In genomic region chr1:32334864-32335618, GRCh38 we compare ENCODE assay signal across 1 cellular context.
TF ChIP-seq lines count a peak whose summit lies in the region.

No MANE protein-coding gene starts in this region.

TF ChIP-seq in K562, 482 proteins besides CTCF, POLR2A, EP300 and RAD21 (continued from another document and continues in another):
- TF ChIP-seq, protein P1, sequence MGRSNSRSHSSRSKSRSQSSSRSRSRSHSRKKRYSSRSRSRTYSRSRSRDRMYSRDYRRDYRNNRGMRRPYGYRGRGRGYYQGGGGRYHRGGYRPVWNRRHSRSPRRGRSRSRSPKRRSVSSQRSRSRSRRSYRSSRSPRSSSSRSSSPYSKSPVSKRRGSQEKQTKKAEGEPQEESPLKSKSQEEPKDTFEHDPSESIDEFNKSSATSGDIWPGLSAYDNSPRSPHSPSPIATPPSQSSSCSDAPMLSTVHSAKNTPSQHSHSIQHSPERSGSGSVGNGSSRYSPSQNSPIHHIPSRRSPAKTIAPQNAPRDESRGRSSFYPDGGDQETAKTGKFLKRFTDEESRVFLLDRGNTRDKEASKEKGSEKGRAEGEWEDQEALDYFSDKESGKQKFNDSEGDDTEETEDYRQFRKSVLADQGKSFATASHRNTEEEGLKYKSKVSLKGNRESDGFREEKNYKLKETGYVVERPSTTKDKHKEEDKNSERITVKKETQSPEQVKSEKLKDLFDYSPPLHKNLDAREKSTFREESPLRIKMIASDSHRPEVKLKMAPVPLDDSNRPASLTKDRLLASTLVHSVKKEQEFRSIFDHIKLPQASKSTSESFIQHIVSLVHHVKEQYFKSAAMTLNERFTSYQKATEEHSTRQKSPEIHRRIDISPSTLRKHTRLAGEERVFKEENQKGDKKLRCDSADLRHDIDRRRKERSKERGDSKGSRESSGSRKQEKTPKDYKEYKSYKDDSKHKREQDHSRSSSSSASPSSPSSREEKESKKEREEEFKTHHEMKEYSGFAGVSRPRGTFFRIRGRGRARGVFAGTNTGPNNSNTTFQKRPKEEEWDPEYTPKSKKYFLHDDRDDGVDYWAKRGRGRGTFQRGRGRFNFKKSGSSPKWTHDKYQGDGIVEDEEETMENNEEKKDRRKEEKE (IDR thresholded peaks at IDR 0.05; ENCODE audit: borderline replicate concordance in 1 of 2, control insufficient read depth in 1 of 2, low read depth in 2 of 2, low read length in 1 of 2) = 0 out of 4 replicates have a peak, but pooled peaks of 1 of the 2 experiments have one; percentile 64
- peak in 2 of 3 experiments; percentile 34 to 41 for TF ChIP-seq YY1 (IDR thresholded peaks at IDR 0.05; ENCODE audit: borderline replicate concordance in 1 of 3, control insufficient read depth in 1 of 3, extremely low read depth in 1 of 3, insufficient read depth in 3 of 3, insufficient read length in 1 of 3, insufficient replicate concordance in 2 of 3, low read depth in 1 of 3, low read length in 2 of 3)
- TF ChIP-seq E2F6 (IDR thresholded peaks at IDR 0.05; ENCODE audit: borderline replicate concordance in 1 of 2, extremely low read depth in 1 of 2, insufficient read depth in 1 of 2, insufficient read length in 1 of 2, low read depth in 1 of 2, low read length in 1 of 2, poor library complexity in 1 of 2, severe bottlenecking in 1 of 2) = peak; percentile 74 to 89
- TF ChIP-seq TARDBP (IDR thresholded peaks at IDR 0.05) = peak; percentile 85; the same call in 1 of the 2 replicates
- TF ChIP-seq RBM15 (IDR thresholded peaks at IDR 0.05; ENCODE audit: insufficient read depth, low read length) = no peak
- TF ChIP-seq ZNF384 (IDR thresholded peaks at IDR 0.05; ENCODE audit: low read depth, low read length) = 0 out of 2 replicates have a peak, but pooled peaks have one; percentile 3
- TF ChIP-seq DPF2 (IDR thresholded peaks at IDR 0.05) = peak; percentile 14; the same call in 1 of the 2 replicates
- TF ChIP-seq SMAD4 (CRISPR knock-in tag; conservative IDR thresholded peaks at IDR 0.05) = peak; percentile 70; the same call in 1 of the 2 replicates
- no peak for TF ChIP-seq NR2C2 (CRISPR knock-in tag; IDR thresholded peaks at IDR 0.05)
- no peak for TF ChIP-seq NR2C2 (tag; IDR thresholded peaks at IDR 0.05)
- no peak for TF ChIP-seq ZNF507 (tag; conservative IDR thresholded peaks at IDR 0.05)
- peak; percentile 7 for TF ChIP-seq HNRNPK (IDR thresholded peaks at IDR 0.05; ENCODE audit: low read depth, low read length, poor library complexity, severe bottlenecking)
- peak; percentile 28 for TF ChIP-seq LCOR (CRISPR knock-in tag; IDR thresholded peaks at IDR 0.05)
- 0 out of 2 replicates have a peak, but pooled peaks have one; percentile 19 for TF ChIP-seq HNRNPL (IDR thresholded peaks at IDR 0.05; ENCODE audit: low read depth, low read length)
- no peak for TF ChIP-seq OTX1 (CRISPR knock-in tag; IDR thresholded peaks at IDR 0.05)
- TF ChIP-seq, protein P2, sequence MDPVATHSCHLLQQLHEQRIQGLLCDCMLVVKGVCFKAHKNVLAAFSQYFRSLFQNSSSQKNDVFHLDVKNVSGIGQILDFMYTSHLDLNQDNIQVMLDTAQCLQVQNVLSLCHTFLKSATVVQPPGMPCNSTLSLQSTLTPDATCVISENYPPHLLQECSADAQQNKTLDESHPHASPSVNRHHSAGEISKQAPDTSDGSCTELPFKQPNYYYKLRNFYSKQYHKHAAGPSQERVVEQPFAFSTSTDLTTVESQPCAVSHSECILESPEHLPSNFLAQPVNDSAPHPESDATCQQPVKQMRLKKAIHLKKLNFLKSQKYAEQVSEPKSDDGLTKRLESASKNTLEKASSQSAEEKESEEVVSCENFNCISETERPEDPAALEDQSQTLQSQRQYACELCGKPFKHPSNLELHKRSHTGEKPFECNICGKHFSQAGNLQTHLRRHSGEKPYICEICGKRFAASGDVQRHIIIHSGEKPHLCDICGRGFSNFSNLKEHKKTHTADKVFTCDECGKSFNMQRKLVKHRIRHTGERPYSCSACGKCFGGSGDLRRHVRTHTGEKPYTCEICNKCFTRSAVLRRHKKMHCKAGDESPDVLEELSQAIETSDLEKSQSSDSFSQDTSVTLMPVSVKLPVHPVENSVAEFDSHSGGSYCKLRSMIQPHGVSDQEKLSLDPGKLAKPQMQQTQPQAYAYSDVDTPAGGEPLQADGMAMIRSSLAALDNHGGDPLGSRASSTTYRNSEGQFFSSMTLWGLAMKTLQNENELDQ (CRISPR knock-in tag; IDR thresholded peaks at IDR 0.05; ENCODE audit: borderline replicate concordance) = no peak
- TF ChIP-seq E2F3 (CRISPR knock-in tag; IDR thresholded peaks at IDR 0.05) = peak; percentile 85
- no peak for TF ChIP-seq SMARCA4 (IDR thresholded peaks at IDR 0.05)
- TF ChIP-seq ATF1 (CRISPR knock-in tag; IDR thresholded peaks at IDR 0.05) = no peak
- TF ChIP-seq ATF1 (tag; IDR thresholded peaks at IDR 0.05) = 0 out of 2 replicates have a peak, but pooled peaks have one; percentile 28
- TF ChIP-seq SAFB (IDR thresholded peaks at IDR 0.05; ENCODE audit: borderline replicate concordance, low read depth, low read length) = peak; percentile 97
- TF ChIP-seq, protein P3, sequence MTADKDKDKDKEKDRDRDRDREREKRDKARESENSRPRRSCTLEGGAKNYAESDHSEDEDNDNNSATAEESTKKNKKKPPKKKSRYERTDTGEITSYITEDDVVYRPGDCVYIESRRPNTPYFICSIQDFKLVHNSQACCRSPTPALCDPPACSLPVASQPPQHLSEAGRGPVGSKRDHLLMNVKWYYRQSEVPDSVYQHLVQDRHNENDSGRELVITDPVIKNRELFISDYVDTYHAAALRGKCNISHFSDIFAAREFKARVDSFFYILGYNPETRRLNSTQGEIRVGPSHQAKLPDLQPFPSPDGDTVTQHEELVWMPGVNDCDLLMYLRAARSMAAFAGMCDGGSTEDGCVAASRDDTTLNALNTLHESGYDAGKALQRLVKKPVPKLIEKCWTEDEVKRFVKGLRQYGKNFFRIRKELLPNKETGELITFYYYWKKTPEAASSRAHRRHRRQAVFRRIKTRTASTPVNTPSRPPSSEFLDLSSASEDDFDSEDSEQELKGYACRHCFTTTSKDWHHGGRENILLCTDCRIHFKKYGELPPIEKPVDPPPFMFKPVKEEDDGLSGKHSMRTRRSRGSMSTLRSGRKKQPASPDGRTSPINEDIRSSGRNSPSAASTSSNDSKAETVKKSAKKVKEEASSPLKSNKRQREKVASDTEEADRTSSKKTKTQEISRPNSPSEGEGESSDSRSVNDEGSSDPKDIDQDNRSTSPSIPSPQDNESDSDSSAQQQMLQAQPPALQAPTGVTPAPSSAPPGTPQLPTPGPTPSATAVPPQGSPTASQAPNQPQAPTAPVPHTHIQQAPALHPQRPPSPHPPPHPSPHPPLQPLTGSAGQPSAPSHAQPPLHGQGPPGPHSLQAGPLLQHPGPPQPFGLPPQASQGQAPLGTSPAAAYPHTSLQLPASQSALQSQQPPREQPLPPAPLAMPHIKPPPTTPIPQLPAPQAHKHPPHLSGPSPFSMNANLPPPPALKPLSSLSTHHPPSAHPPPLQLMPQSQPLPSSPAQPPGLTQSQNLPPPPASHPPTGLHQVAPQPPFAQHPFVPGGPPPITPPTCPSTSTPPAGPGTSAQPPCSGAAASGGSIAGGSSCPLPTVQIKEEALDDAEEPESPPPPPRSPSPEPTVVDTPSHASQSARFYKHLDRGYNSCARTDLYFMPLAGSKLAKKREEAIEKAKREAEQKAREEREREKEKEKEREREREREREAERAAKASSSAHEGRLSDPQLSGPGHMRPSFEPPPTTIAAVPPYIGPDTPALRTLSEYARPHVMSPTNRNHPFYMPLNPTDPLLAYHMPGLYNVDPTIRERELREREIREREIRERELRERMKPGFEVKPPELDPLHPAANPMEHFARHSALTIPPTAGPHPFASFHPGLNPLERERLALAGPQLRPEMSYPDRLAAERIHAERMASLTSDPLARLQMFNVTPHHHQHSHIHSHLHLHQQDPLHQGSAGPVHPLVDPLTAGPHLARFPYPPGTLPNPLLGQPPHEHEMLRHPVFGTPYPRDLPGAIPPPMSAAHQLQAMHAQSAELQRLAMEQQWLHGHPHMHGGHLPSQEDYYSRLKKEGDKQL (CRISPR knock-in tag; IDR thresholded peaks at IDR 0.05; ENCODE audit: borderline replicate concordance) = no peak
- TF ChIP-seq KDM4B (IDR thresholded peaks at IDR 0.05; ENCODE audit: borderline replicate concordance in 2 of 2, low read depth in 1 of 2) = peak in 1 of 2 experiments; percentile 70; a peak in 1 of 4 replicates
- TF ChIP-seq ZNF165 (CRISPR knock-in tag; IDR thresholded peaks at IDR 0.05; ENCODE audit: borderline replicate concordance) = no peak
- TF ChIP-seq ZBED1 (IDR thresholded peaks at IDR 0.05) = no peak
- TF ChIP-seq, protein P4, sequence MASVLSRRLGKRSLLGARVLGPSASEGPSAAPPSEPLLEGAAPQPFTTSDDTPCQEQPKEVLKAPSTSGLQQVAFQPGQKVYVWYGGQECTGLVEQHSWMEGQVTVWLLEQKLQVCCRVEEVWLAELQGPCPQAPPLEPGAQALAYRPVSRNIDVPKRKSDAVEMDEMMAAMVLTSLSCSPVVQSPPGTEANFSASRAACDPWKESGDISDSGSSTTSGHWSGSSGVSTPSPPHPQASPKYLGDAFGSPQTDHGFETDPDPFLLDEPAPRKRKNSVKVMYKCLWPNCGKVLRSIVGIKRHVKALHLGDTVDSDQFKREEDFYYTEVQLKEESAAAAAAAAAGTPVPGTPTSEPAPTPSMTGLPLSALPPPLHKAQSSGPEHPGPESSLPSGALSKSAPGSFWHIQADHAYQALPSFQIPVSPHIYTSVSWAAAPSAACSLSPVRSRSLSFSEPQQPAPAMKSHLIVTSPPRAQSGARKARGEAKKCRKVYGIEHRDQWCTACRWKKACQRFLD (CRISPR knock-in tag; IDR thresholded peaks at IDR 0.05) = no peak
- no peak for TF ChIP-seq NR0B1 (IDR thresholded peaks at IDR 0.05; ENCODE audit: partially characterized antibody)
- peak; percentile 43; the same call in 1 of the 2 replicates for TF ChIP-seq TGIF2 (CRISPR knock-in tag; IDR thresholded peaks at IDR 0.05)
- peak; percentile 27 for TF ChIP-seq THAP12 (CRISPR knock-in tag; IDR thresholded peaks at IDR 0.05)
- TF ChIP-seq ELF2 (CRISPR knock-in tag; IDR thresholded peaks at IDR 0.05) = no peak
- TF ChIP-seq, protein P5, sequence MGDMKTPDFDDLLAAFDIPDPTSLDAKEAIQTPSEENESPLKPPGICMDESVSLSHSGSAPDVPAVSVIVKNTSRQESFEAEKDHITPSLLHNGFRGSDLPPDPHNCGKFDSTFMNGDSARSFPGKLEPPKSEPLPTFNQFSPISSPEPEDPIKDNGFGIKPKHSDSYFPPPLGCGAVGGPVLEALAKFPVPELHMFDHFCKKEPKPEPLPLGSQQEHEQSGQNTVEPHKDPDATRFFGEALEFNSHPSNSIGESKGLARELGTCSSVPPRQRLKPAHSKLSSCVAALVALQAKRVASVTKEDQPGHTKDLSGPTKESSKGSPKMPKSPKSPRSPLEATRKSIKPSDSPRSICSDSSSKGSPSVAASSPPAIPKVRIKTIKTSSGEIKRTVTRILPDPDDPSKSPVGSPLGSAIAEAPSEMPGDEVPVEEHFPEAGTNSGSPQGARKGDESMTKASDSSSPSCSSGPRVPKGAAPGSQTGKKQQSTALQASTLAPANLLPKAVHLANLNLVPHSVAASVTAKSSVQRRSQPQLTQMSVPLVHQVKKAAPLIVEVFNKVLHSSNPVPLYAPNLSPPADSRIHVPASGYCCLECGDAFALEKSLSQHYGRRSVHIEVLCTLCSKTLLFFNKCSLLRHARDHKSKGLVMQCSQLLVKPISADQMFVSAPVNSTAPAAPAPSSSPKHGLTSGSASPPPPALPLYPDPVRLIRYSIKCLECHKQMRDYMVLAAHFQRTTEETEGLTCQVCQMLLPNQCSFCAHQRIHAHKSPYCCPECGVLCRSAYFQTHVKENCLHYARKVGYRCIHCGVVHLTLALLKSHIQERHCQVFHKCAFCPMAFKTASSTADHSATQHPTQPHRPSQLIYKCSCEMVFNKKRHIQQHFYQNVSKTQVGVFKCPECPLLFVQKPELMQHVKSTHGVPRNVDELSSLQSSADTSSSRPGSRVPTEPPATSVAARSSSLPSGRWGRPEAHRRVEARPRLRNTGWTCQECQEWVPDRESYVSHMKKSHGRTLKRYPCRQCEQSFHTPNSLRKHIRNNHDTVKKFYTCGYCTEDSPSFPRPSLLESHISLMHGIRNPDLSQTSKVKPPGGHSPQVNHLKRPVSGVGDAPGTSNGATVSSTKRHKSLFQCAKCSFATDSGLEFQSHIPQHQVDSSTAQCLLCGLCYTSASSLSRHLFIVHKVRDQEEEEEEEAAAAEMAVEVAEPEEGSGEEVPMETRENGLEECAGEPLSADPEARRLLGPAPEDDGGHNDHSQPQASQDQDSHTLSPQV (IDR thresholded peaks at IDR 0.05) = 0 out of 2 replicates have a peak, but pooled peaks have one; percentile 6
- peak; percentile 40; the same call in 1 of the 2 replicates for TF ChIP-seq ZFX (CRISPR knock-in tag; IDR thresholded peaks at IDR 0.05)
